In genomic region chr14:69651653-69652052, GRCh38 we compare ENCODE assay signal across 12 cellular contexts. TPM values are rescaled to one million over a fixed set of nuclear protein-coding genes. Genes with fewer than 3 reads are reported as not detected.
DNase-seq lines count a peak whose midpoint lies in the region; ATAC-seq, FAIRE-seq and TF ChIP-seq lines count a peak whose summit lies in the region.
"Had no signal": no experiment of that assay in that cellular context is flagged by ENCODE, and none has a peak within 500 bp of the region (broad histone marks: within the 10 kb centered on the region; RNA-seq: fewer than 3 reads in every experiment).

No MANE protein-coding gene starts in this region.

- peaks cover 30% of the 10 kb centered on the region for H3K36me3 Mint-ChIP-seq in activated CD4-positive, alpha-beta T cell treated with anti-CD3 and anti-CD28 coated beads for 36 hours (ENCODE audit: low read depth)
- peaks cover 4% of the 10 kb centered on the region for H3K36me3 Mint-ChIP-seq in activated CD4-positive, alpha-beta T cell treated with anti-CD3 and anti-CD28 coated beads, Interleukin-2, amount 10 ng/mL, durations not matched to agents 7 days and 5 days (ENCODE audit: low read depth)
- peaks cover 3% of the 10 kb centered on the region for H3K36me3 Mint-ChIP-seq in activated T-helper 2 cell treated with anti-CD3 and anti-CD28 coated beads, Interferon-gamma antibody, Interleukin-2, Interleukin-4, amounts not matched to agents 10 μg/mL and 5 μg/mL and 100 μg/mL, durations not matched to agents 14 hours and 24 hours and 36 hours (ENCODE audit: low read depth)
- peaks cover 4% of the 10 kb centered on the region for H3K36me3 Mint-ChIP-seq in stimulated activated naive CD8-positive, alpha-beta T cell treated with anti-CD3 and anti-CD28 coated beads, Interleukin-15, Interleukin-2, amounts not matched to agents 100 ng/mL and 50 ng/mL, for 24 hours (ENCODE audit: low read depth)

- no peak for ATAC-seq in activated CD4-positive, alpha-beta T cell treated with anti-CD3 and anti-CD28 coated beads for 36 hours
- ATAC-seq in HepG2, result no peak
- ATAC-seq in HG02759 (IDR thresholded peaks at IDR 0.05; ENCODE audit: unreplicated experiment), result no peak
- ATAC-seq in HG02571 (IDR thresholded peaks at IDR 0.05; ENCODE audit: unreplicated experiment), result no peak
- ATAC-seq in GM21528 (IDR thresholded peaks at IDR 0.05; ENCODE audit: low FRiP score, unreplicated experiment), result no peak

- POLR2A ChIA-PET in activated CD4-positive, alpha-beta T cell treated with anti-CD3 and anti-CD28 coated beads for 36 hours (lab: Charles Lee), result interaction anchor here (0.7 to 1.1 kb wide), 2 partner anchors 23 to 145 kb away, joined by 3 read pairs; no protein-coding TSS in a partner anchor
- POLR2A ChIA-PET in activated CD4-positive, alpha-beta T cell treated with anti-CD3 and anti-CD28 coated beads, Interleukin-2, amount 10 ng/mL, durations not matched to agents 7 days and 5 days (lab: Charles Lee), result no interaction called here
- POLR2A ChIA-PET in HepG2 (lab: Yijun Ruan, JAX), result interaction anchor here (1.4 kb wide), 1 partner anchor 13 kb away, joined by 4 read pairs; no protein-coding TSS in a partner anchor

- no peak for FAIRE-seq in HepG2 (lab: Jason Lieb, UNC)

- peaks cover 25% of the 10 kb centered on the region for H3K79me2 ChIP-seq in HepG2 (ENCODE audit: insufficient read depth, low read length)

- H4K20me1 ChIP-seq in HepG2 (ENCODE audit: insufficient read depth, low read length), result no peaks in the 10 kb centered on the region

- H2AFZ ChIP-seq in HepG2 (ENCODE audit: low read length), result no peak overlapping the region

- H3K4me3 Mint-ChIP-seq in activated CD4-positive, alpha-beta T cell treated with anti-CD3 and anti-CD28 coated beads for 36 hours, result no peak overlapping the region
- no peak overlapping the region for H3K4me3 Mint-ChIP-seq in activated CD4-positive, alpha-beta T cell treated with anti-CD3 and anti-CD28 coated beads, Interleukin-2, amount 10 ng/mL, durations not matched to agents 7 days and 5 days
- no peak overlapping the region for H3K4me3 Mint-ChIP-seq in activated T-helper 2 cell treated with anti-CD3 and anti-CD28 coated beads, Interferon-gamma antibody, Interleukin-2, Interleukin-4, amounts not matched to agents 10 μg/mL and 5 μg/mL and 100 μg/mL, durations not matched to agents 14 hours and 24 hours and 36 hours (ENCODE audit: low read depth)
- H3K4me3 Mint-ChIP-seq in stimulated activated naive CD8-positive, alpha-beta T cell treated with anti-CD3 and anti-CD28 coated beads, Interleukin-15, Interleukin-2, amounts not matched to agents 100 ng/mL and 50 ng/mL, for 24 hours, result no peak overlapping the region

- no TSS peak for BruUV-seq in HepG2 (replicated peaks; lab: Mats Ljungman, UMichigan)

- H3K27ac Mint-ChIP-seq in activated CD4-positive, alpha-beta T cell treated with anti-CD3 and anti-CD28 coated beads for 36 hours, result peak overlapping the region; percentile 71
- H3K27ac Mint-ChIP-seq in activated CD4-positive, alpha-beta T cell treated with anti-CD3 and anti-CD28 coated beads, Interleukin-2, amount 10 ng/mL, durations not matched to agents 7 days and 5 days, result no peak overlapping the region
- peak overlapping the region; percentile 70 for H3K27ac Mint-ChIP-seq in activated T-helper 2 cell treated with anti-CD3 and anti-CD28 coated beads, Interferon-gamma antibody, Interleukin-2, Interleukin-4, amounts not matched to agents 10 μg/mL and 5 μg/mL and 100 μg/mL, durations not matched to agents 14 hours and 24 hours and 36 hours
- peak overlapping the region; percentile 20 for H3K27ac Mint-ChIP-seq in stimulated activated naive CD8-positive, alpha-beta T cell treated with anti-CD3 and anti-CD28 coated beads, Interleukin-15, Interleukin-2, amounts not matched to agents 100 ng/mL and 50 ng/mL, for 24 hours

- peaks cover 81% of the 10 kb centered on the region for H3K4me1 Mint-ChIP-seq in activated CD4-positive, alpha-beta T cell treated with anti-CD3 and anti-CD28 coated beads for 36 hours
- H3K4me1 Mint-ChIP-seq in activated CD4-positive, alpha-beta T cell treated with anti-CD3 and anti-CD28 coated beads, Interleukin-2, amount 10 ng/mL, durations not matched to agents 7 days and 5 days, result peaks cover 79% of the 10 kb centered on the region
- peaks cover 72% of the 10 kb centered on the region for H3K4me1 Mint-ChIP-seq in activated T-helper 2 cell treated with anti-CD3 and anti-CD28 coated beads, Interferon-gamma antibody, Interleukin-2, Interleukin-4, amounts not matched to agents 10 μg/mL and 5 μg/mL and 100 μg/mL, durations not matched to agents 14 hours and 24 hours and 36 hours (ENCODE audit: low read depth)
- peaks cover 94% of the 10 kb centered on the region for H3K4me1 Mint-ChIP-seq in stimulated activated naive CD8-positive, alpha-beta T cell treated with anti-CD3 and anti-CD28 coated beads, Interleukin-15, Interleukin-2, amounts not matched to agents 100 ng/mL and 50 ng/mL, for 24 hours (ENCODE audit: low read depth)

- TF ChIP-seq RAD21 in HepG2 (CRISPR knock-in tag; IDR thresholded peaks at IDR 0.05), result no peak

- no peak overlapping the region for H3K9ac ChIP-seq in HepG2 (ENCODE audit: insufficient read depth, low read depth, low read length)

- WGBS in HepG2 (ENCODE audit: low lambda C conversion rate), result 76% methylated on average over 1 of the region's 1 CpG

- H3K36me3 ChIP-seq in HepG2 (replicated peaks in 1 of 2; ENCODE audit: control insufficient read depth in 1 of 2, insufficient read depth in 2 of 2, low read length in 2 of 2), result no peaks in the 10 kb centered on the region

- no peaks in the 10 kb centered on the region for H3K9me3 ChIP-seq in HepG2 (ENCODE audit: low read length)

- CTCF ChIA-PET in activated CD4-positive, alpha-beta T cell treated with anti-CD3 and anti-CD28 coated beads for 36 hours (lab: Charles Lee), result no interaction called here
- CTCF ChIA-PET in activated CD4-positive, alpha-beta T cell treated with anti-CD3 and anti-CD28 coated beads, Interleukin-2, amount 10 ng/mL, durations not matched to agents 7 days and 5 days (lab: Charles Lee), result interaction anchor here (0.9 to 1.2 kb wide), 3 partner anchors 11 to 21 kb away, joined by 3 read pairs; no protein-coding TSS in a partner anchor
- CTCF ChIA-PET in HepG2 (lab: Yijun Ruan, JAX; ENCODE audit: low intra/inter-chr PET ratio, low total read pairs), result no interaction called here

- no peak overlapping the region for H3K4me2 ChIP-seq in HepG2 (ENCODE audit: low read depth, low read length)

- TF ChIP-seq POLR2A in HepG2 (IDR thresholded peaks at IDR 0.05; ENCODE audit: insufficient read depth in 1 of 2, low read depth in 2 of 2, low read length in 2 of 2), result no peak

- H3K27ac ChIP-seq in HepG2 (ENCODE audit: extremely low read length, insufficient read depth, low read length), result no peak overlapping the region

- peaks cover 86% of the 10 kb centered on the region for H3K4me1 ChIP-seq in HepG2 (ENCODE audit: insufficient read depth, low read length)

- H3K27me3 Mint-ChIP-seq in activated CD4-positive, alpha-beta T cell treated with anti-CD3 and anti-CD28 coated beads for 36 hours, result no peaks in the 10 kb centered on the region
- no peaks in the 10 kb centered on the region for H3K27me3 Mint-ChIP-seq in activated CD4-positive, alpha-beta T cell treated with anti-CD3 and anti-CD28 coated beads, Interleukin-2, amount 10 ng/mL, durations not matched to agents 7 days and 5 days
- H3K27me3 Mint-ChIP-seq in activated T-helper 2 cell treated with anti-CD3 and anti-CD28 coated beads, Interferon-gamma antibody, Interleukin-2, Interleukin-4, amounts not matched to agents 10 μg/mL and 5 μg/mL and 100 μg/mL, durations not matched to agents 14 hours and 24 hours and 36 hours (ENCODE audit: low read depth), result no peaks in the 10 kb centered on the region
- H3K27me3 Mint-ChIP-seq in stimulated activated naive CD8-positive, alpha-beta T cell treated with anti-CD3 and anti-CD28 coated beads, Interleukin-15, Interleukin-2, amounts not matched to agents 100 ng/mL and 50 ng/mL, for 24 hours, result no peaks in the 10 kb centered on the region

- intact Hi-C loops in activated CD4-positive, alpha-beta T cell treated with anti-CD3 and anti-CD28 coated beads for 36 hours (cut with DNase I, micrococcal nuclease), result no loop called here
- intact Hi-C loops in activated T-helper 2 cell treated with anti-CD3 and anti-CD28 coated beads, Interferon-gamma antibody, Interleukin-2, Interleukin-4, amounts not matched to agents 10 μg/mL and 5 μg/mL and 100 μg/mL, durations not matched to agents 14 hours and 24 hours and 36 hours (cut with micrococcal nuclease), result no loop called here
- intact Hi-C loops in HepG2 (cut with micrococcal nuclease; ENCODE audit: unreplicated experiment), result no loop called here

- H3K4me3 ChIP-seq in HepG2 (replicated peaks in 1 of 3; ENCODE audit: insufficient read depth in 1 of 3, low read depth in 2 of 3, low read length in 3 of 3), result no peak overlapping the region

- in situ Hi-C loops in HepG2 (cut with HindIII; ENCODE audit: extremely low pct_ligation_motif_present, low pct_unique_long_range_greater_than_20kb), result no loop called here

- TF ChIP-seq CTCF in HepG2 (CRISPR knock-in tag; IDR thresholded peaks at IDR 0.05), result no peak

- no peak for TF ChIP-seq EP300 in HepG2 (IDR thresholded peaks at IDR 0.05; ENCODE audit: low read depth in 2 of 2, low read length in 2 of 2)
- TF ChIP-seq EP300 in HepG2 (CRISPR knock-in tag; IDR thresholded peaks at IDR 0.05; ENCODE audit: borderline replicate concordance), result no peak

- no peaks in the 10 kb centered on the region for H3K27me3 ChIP-seq in HepG2 (ENCODE audit: control insufficient read depth in 1 of 2, insufficient read depth in 2 of 2, low read length in 2 of 2)

- no peaks in the 10 kb centered on the region for H3K9me3 Mint-ChIP-seq in activated CD4-positive, alpha-beta T cell treated with anti-CD3 and anti-CD28 coated beads for 36 hours (ENCODE audit: low read depth)
- H3K9me3 Mint-ChIP-seq in activated CD4-positive, alpha-beta T cell treated with anti-CD3 and anti-CD28 coated beads, Interleukin-2, amount 10 ng/mL, durations not matched to agents 7 days and 5 days, result no peaks in the 10 kb centered on the region
- H3K9me3 Mint-ChIP-seq in activated T-helper 2 cell treated with anti-CD3 and anti-CD28 coated beads, Interferon-gamma antibody, Interleukin-2, Interleukin-4, amounts not matched to agents 10 μg/mL and 5 μg/mL and 100 μg/mL, durations not matched to agents 14 hours and 24 hours and 36 hours, result no peaks in the 10 kb centered on the region
- H3K9me3 Mint-ChIP-seq in stimulated activated naive CD8-positive, alpha-beta T cell treated with anti-CD3 and anti-CD28 coated beads, Interleukin-15, Interleukin-2, amounts not matched to agents 100 ng/mL and 50 ng/mL, for 24 hours, result no peaks in the 10 kb centered on the region

- DNase-seq in activated CD4-positive, alpha-beta T cell treated with anti-CD3 and anti-CD28 coated beads for 36 hours, result no peak
- DNase-seq in activated CD4-positive, alpha-beta T cell treated with anti-CD3 and anti-CD28 coated beads, Interleukin-2, amount 10 ng/mL, durations not matched to agents 7 days and 5 days, result no peak
- no peak for DNase-seq in activated T-helper 2 cell treated with anti-CD3 and anti-CD28 coated beads, Interferon-gamma antibody, Interleukin-2, Interleukin-4, amounts not matched to agents 10 μg/mL and 5 μg/mL and 100 μg/mL, durations not matched to agents 14 hours and 24 hours and 36 hours (ENCODE audit: low spot score)
- no peak for DNase-seq in HepG2 (ENCODE audit: low spot score)
- DNase-seq: ACHN, anterior cingulate cortex, hypothalamus, NCI-H345 had no signal

RNA-seq across cellular contexts. Expression of gene SUSD6, which starts 40.3 kb away (rescaled TPM):
- total RNA-seq in activated CD4-positive, alpha-beta T cell treated with anti-CD3 and anti-CD28 coated beads for 36 hours, result 10 to 100 TPM; 57.9 to 59.3 TPM
- 10 to 100 TPM; 42.6 to 45.0 TPM for total RNA-seq in activated CD4-positive, alpha-beta T cell treated with anti-CD3 and anti-CD28 coated beads, Interleukin-2, amount 10 ng/mL, durations not matched to agents 7 days and 5 days
- total RNA-seq in activated T-helper 2 cell treated with anti-CD3 and anti-CD28 coated beads, Interferon-gamma antibody, Interleukin-2, Interleukin-4, amounts not matched to agents 10 μg/mL and 5 μg/mL and 100 μg/mL, durations not matched to agents 14 hours and 24 hours and 36 hours, result 46.6 and 46.7 TPM in 2 replicates
- 4.8 and 7.2 TPM in 2 replicates for total RNA-seq in HepG2 (2016; rRNA removed; fragmentation: Illumina TruSeq; extraction: Trizol)
- total RNA-seq in HepG2 (2016; cell fraction: cytosol; rRNA removed; fragmentation: Illumina TruSeq; extraction: Trizol; ENCODE audit: low read depth), result 0.53 and 0.71 TPM in 2 replicates
- 3.7 and 7.0 TPM in 2 replicates for total RNA-seq in HepG2 (2016; cell fraction: insoluble cytoplasmic fraction; rRNA removed; fragmentation: Illumina TruSeq; extraction: Trizol)
- total RNA-seq in HepG2 (2016; cell fraction: membrane; rRNA removed; fragmentation: Illumina TruSeq; extraction: Trizol), result 2.4 and 2.6 TPM in 2 replicates
- total RNA-seq in HepG2 (2016; cell fraction: nucleus; rRNA removed; fragmentation: Illumina TruSeq; extraction: Trizol), result 11.6 and 12.8 TPM in 2 replicates
- polyA plus RNA-seq in HepG2 (2011; rRNA removed), result 7.4 and 9.4 TPM in 2 replicates
- 3.9 and 4.6 TPM in 2 replicates for polyA plus RNA-seq in HepG2 (2011; cell fraction: cytosol; rRNA removed)
- polyA plus RNA-seq in HepG2 (2011; cell fraction: nucleus; rRNA removed), result 17.5 and 19.4 TPM in 2 replicates
- polyA plus RNA-seq in HepG2 (2012), result 5.8 and 6.9 TPM in 2 replicates
- 0.43 and 0.46 TPM in 2 replicates for polyA plus RNA-seq in HepG2 (2016; cell fraction: cytosol; fragmentation: Illumina TruSeq; extraction: Trizol; ENCODE audit: low read depth)
- polyA plus RNA-seq in HepG2 (2016; cell fraction: insoluble cytoplasmic fraction; fragmentation: Illumina TruSeq; extraction: Trizol; ENCODE audit: low read depth), result 3.1 and 3.3 TPM in 2 replicates
- 0.96 and 1.2 TPM in 2 replicates for polyA plus RNA-seq in HepG2 (2016; cell fraction: membrane; fragmentation: Illumina TruSeq; extraction: Trizol; ENCODE audit: low read depth)
- polyA plus RNA-seq in HepG2 (2016; cell fraction: nucleus; fragmentation: Illumina TruSeq; extraction: Trizol; ENCODE audit: insufficient read depth, low read depth), result 14.7 and 15.5 TPM in 2 replicates
- 7.6 and 16.1 TPM in 2 replicates for polyA minus RNA-seq in HepG2 (2011; rRNA and poly(A)+ RNA removed; ENCODE audit: low replicate concordance)
- 5.3 and 6.9 TPM in 2 replicates for polyA minus RNA-seq in HepG2 (2011; cell fraction: cytosol; rRNA and poly(A)+ RNA removed)
- 12.5 and 13.1 TPM in 2 replicates for polyA minus RNA-seq in HepG2 (2011; cell fraction: nucleus; rRNA and poly(A)+ RNA removed)
